ENCODE assay signal across 12 cellular contexts in genomic region chr3:119343719-119344118, GRCh38. TPM values are rescaled to one million over a fixed set of nuclear protein-coding genes. Genes with fewer than 3 reads are reported as not detected.
DNase-seq lines count a peak whose midpoint lies in the region; ATAC-seq lines count a peak whose summit lies in the region.
"Had no signal": no experiment of that assay in that cellular context is flagged by ENCODE, and none has a peak within 500 bp of the region (broad histone marks: within the 10 kb centered on the region; RNA-seq: fewer than 3 reads in every experiment).

No MANE protein-coding gene starts in this region.

- DNase-seq in naive thymus-derived CD4-positive, alpha-beta T cell = no peak
- no peak for DNase-seq in NCI-H510A (lab: John Stamatoyannopoulos, UW)
- DNase-seq in activated T-helper 2 cell treated with anti-CD3 and anti-CD28 coated beads, Interferon-gamma antibody, Interleukin-2, Interleukin-4, amounts not matched to agents 10 μg/mL and 5 μg/mL and 100 μg/mL, durations not matched to agents 14 hours and 24 hours and 36 hours (ENCODE audit: low spot score) = no peak
- no peak for DNase-seq in activated CD4-positive, alpha-beta T cell treated with anti-CD3 and anti-CD28 coated beads, Interleukin-2, amount 50 U/mL, for 1 hour
- DNase-seq in stimulated activated naive CD4-positive, alpha-beta T cell treated with Interleukin-2 at 50 U/mL for 16 hours (lab: John Stamatoyannopoulos, UW) = no peak
- DNase-seq: activated naive CD8-positive, alpha-beta T cell treated with anti-CD3 and anti-CD28 coated beads, Interleukin-2, amount 10 ng/mL, durations not matched to agents 7 days and 5 days; islet precursor cell; NCI-H526; posterior cingulate gyrus had no signal

- no peaks in the 10 kb centered on the region for H3K9me3 Mint-ChIP-seq in naive thymus-derived CD4-positive, alpha-beta T cell
- H3K9me3 Mint-ChIP-seq in activated T-helper 2 cell treated with anti-CD3 and anti-CD28 coated beads, Interferon-gamma antibody, Interleukin-2, Interleukin-4, amounts not matched to agents 10 μg/mL and 5 μg/mL and 100 μg/mL, durations not matched to agents 14 hours and 24 hours and 36 hours = no peaks in the 10 kb centered on the region
- H3K9me3 Mint-ChIP-seq: activated naive CD8-positive, alpha-beta T cell treated with anti-CD3 and anti-CD28 coated beads, Interleukin-2, amount 10 ng/mL, durations not matched to agents 7 days and 5 days had no signal

- H3K9me3 ChIP-seq in naive thymus-derived CD4-positive, alpha-beta T cell (ENCODE audit: control insufficient read depth in 2 of 3, low read length in 3 of 3) = no peaks in the 10 kb centered on the region

- H3K4me3 Mint-ChIP-seq in naive thymus-derived CD4-positive, alpha-beta T cell = no peak overlapping the region
- no peak overlapping the region for H3K4me3 Mint-ChIP-seq in activated T-helper 2 cell treated with anti-CD3 and anti-CD28 coated beads, Interferon-gamma antibody, Interleukin-2, Interleukin-4, amounts not matched to agents 10 μg/mL and 5 μg/mL and 100 μg/mL, durations not matched to agents 14 hours and 24 hours and 36 hours (ENCODE audit: low read depth)
- H3K4me3 Mint-ChIP-seq: activated naive CD8-positive, alpha-beta T cell treated with anti-CD3 and anti-CD28 coated beads, Interleukin-2, amount 10 ng/mL, durations not matched to agents 7 days and 5 days had no signal

- H3K4me1 ChIP-seq in naive thymus-derived CD4-positive, alpha-beta T cell (ENCODE audit: control insufficient read depth in 2 of 2, insufficient read depth in 2 of 2, low read length in 2 of 2) = no peaks in the 10 kb centered on the region

- H3K4me3 ChIP-seq in naive thymus-derived CD4-positive, alpha-beta T cell (ENCODE audit: low read length) = no peak overlapping the region

- H3K27ac Mint-ChIP-seq in naive thymus-derived CD4-positive, alpha-beta T cell = peak overlapping the region in 1 of 9 donors; percentile 9
- H3K27ac Mint-ChIP-seq in activated T-helper 2 cell treated with anti-CD3 and anti-CD28 coated beads, Interferon-gamma antibody, Interleukin-2, Interleukin-4, amounts not matched to agents 10 μg/mL and 5 μg/mL and 100 μg/mL, durations not matched to agents 14 hours and 24 hours and 36 hours = no peak overlapping the region
- H3K27ac Mint-ChIP-seq: activated naive CD8-positive, alpha-beta T cell treated with anti-CD3 and anti-CD28 coated beads, Interleukin-2, amount 10 ng/mL, durations not matched to agents 7 days and 5 days had no signal

- H3K36me3 ChIP-seq in naive thymus-derived CD4-positive, alpha-beta T cell (ENCODE audit: control insufficient read depth in 2 of 3, insufficient read depth in 3 of 3, low read length in 3 of 3) = no peaks in the 10 kb centered on the region

- no peaks in the 10 kb centered on the region for H3K27me3 ChIP-seq in naive thymus-derived CD4-positive, alpha-beta T cell (ENCODE audit: control insufficient read depth in 2 of 2, insufficient read depth in 2 of 2, low read length in 2 of 2)

- CTCF ChIA-PET in naive thymus-derived CD4-positive, alpha-beta T cell (lab: Charles Lee) = no interaction called here

- intact Hi-C loops in naive thymus-derived CD4-positive, alpha-beta T cell (cut with micrococcal nuclease) = no loop called here
- intact Hi-C loops in activated T-helper 2 cell treated with anti-CD3 and anti-CD28 coated beads, Interferon-gamma antibody, Interleukin-2, Interleukin-4, amounts not matched to agents 10 μg/mL and 5 μg/mL and 100 μg/mL, durations not matched to agents 14 hours and 24 hours and 36 hours (cut with micrococcal nuclease) = no loop called here

- ATAC-seq in GM18907 (IDR thresholded peaks at IDR 0.05; ENCODE audit: unreplicated experiment) (peak; percentile 83), GM21786 (IDR thresholded peaks at IDR 0.05; ENCODE audit: unreplicated experiment) (peak; percentile 89), HG03521 (IDR thresholded peaks at IDR 0.05; ENCODE audit: unreplicated experiment) (peak; percentile 54)
- peak; percentile 26 for ATAC-seq in naive thymus-derived CD4-positive, alpha-beta T cell

- POLR2A ChIA-PET in naive thymus-derived CD4-positive, alpha-beta T cell (lab: Charles Lee) = no interaction called here

- peaks cover 0 to 4% (median 0%) of the 10 kb centered on the region in 5 donors for H3K27me3 Mint-ChIP-seq in naive thymus-derived CD4-positive, alpha-beta T cell
- H3K27me3 Mint-ChIP-seq in activated T-helper 2 cell treated with anti-CD3 and anti-CD28 coated beads, Interferon-gamma antibody, Interleukin-2, Interleukin-4, amounts not matched to agents 10 μg/mL and 5 μg/mL and 100 μg/mL, durations not matched to agents 14 hours and 24 hours and 36 hours (ENCODE audit: low read depth) = peaks cover 10% of the 10 kb centered on the region

- peaks cover 0 to 4% (median 0%) of the 10 kb centered on the region in 5 donors for H3K36me3 Mint-ChIP-seq in naive thymus-derived CD4-positive, alpha-beta T cell
- no peaks in the 10 kb centered on the region for H3K36me3 Mint-ChIP-seq in activated T-helper 2 cell treated with anti-CD3 and anti-CD28 coated beads, Interferon-gamma antibody, Interleukin-2, Interleukin-4, amounts not matched to agents 10 μg/mL and 5 μg/mL and 100 μg/mL, durations not matched to agents 14 hours and 24 hours and 36 hours (ENCODE audit: low read depth)
- H3K36me3 Mint-ChIP-seq: activated naive CD8-positive, alpha-beta T cell treated with anti-CD3 and anti-CD28 coated beads, Interleukin-2, amount 10 ng/mL, durations not matched to agents 7 days and 5 days had no signal

- H3K27ac ChIP-seq in naive thymus-derived CD4-positive, alpha-beta T cell (ENCODE audit: low read depth, low read length) = no peak overlapping the region

- peaks cover 0 to 9% (median 4%) of the 10 kb centered on the region in 7 donors for H3K4me1 Mint-ChIP-seq in naive thymus-derived CD4-positive, alpha-beta T cell
- H3K4me1 Mint-ChIP-seq in activated T-helper 2 cell treated with anti-CD3 and anti-CD28 coated beads, Interferon-gamma antibody, Interleukin-2, Interleukin-4, amounts not matched to agents 10 μg/mL and 5 μg/mL and 100 μg/mL, durations not matched to agents 14 hours and 24 hours and 36 hours (ENCODE audit: low read depth) = no peaks in the 10 kb centered on the region
- H3K4me1 Mint-ChIP-seq: activated naive CD8-positive, alpha-beta T cell treated with anti-CD3 and anti-CD28 coated beads, Interleukin-2, amount 10 ng/mL, durations not matched to agents 7 days and 5 days had no signal

RNA-seq across cellular contexts. Expression of gene ARHGAP31, which starts 49.5 kb away (rescaled TPM):
- 10 to 100 TPM in 1 of 5 experiments, 1 to 10 TPM in 4; 3.0 to 11.9 (median 3.1) TPM for total RNA-seq in naive thymus-derived CD4-positive, alpha-beta T cell
- polyA plus RNA-seq in naive thymus-derived CD4-positive, alpha-beta T cell = 1 to 10 TPM; 1.2 to 3.0 TPM
- 13.2 and 14.0 TPM in 2 replicates for total RNA-seq in activated T-helper 2 cell treated with anti-CD3 and anti-CD28 coated beads, Interferon-gamma antibody, Interleukin-2, Interleukin-4, amounts not matched to agents 10 μg/mL and 5 μg/mL and 100 μg/mL, durations not matched to agents 14 hours and 24 hours and 36 hours

Comparison
In these comparisons a context has a peak if more than half of its experiments do, and no peak if none do; other contexts are left out.
1. ATAC-seq: peak in every context shown above with its lines; median percentile 89 in GM21786; 83 in GM18907; 54 in HG03521; 26 in naive thymus-derived CD4-positive, alpha-beta T cell.